ENCODE assay signal across 21 cellular contexts in the genomic region with DNA sequence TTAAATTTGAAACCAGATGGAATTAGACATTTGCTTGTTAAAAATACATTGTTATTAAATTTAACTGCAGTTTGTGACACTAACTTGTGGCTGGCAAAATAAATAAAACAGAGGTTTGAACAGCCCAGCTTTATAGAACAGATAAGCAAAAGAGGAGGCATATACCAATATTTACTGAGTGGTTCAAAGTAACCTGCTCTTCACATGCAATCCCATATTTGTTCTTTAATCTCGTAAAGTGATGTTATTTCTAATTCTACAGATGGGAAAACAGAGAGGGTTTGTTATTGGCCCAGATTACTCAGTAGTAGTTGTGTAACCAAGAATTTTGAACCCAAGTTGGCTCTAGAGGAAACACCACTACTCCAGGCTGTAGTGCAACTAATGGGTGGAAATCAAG. TPM values are rescaled to one million over a fixed set of nuclear protein-coding genes. Genes with fewer than 3 reads are reported as not detected.
DNase-seq lines count a peak whose midpoint lies in the region; ATAC-seq and TF ChIP-seq lines count a peak whose summit lies in the region.
"Had no signal": no experiment of that assay in that cellular context is flagged by ENCODE, and none has a peak within 500 bp of the region (broad histone marks: within the 10 kb centered on the region; RNA-seq: fewer than 3 reads in every experiment).

No MANE protein-coding gene starts in this region.

- peak; percentile 46 for ATAC-seq in mucosa of descending colon
- ATAC-seq: CD8-positive, alpha-beta T cell; GM12878; GM23338; HCT116 had no signal

- H3K4me1 ChIP-seq in HEK293 (ENCODE audit: control insufficient read depth, insufficient read depth, low read length) (no peaks in the 10 kb centered on the region), mucosa of descending colon (ENCODE audit: low read depth) (peaks cover 21% of the 10 kb centered on the region)

- H3K9me3 ChIP-seq in HEK293 (ENCODE audit: control insufficient read depth, insufficient read depth, low read depth, low read length) = no peaks in the 10 kb centered on the region
- no peaks in the 10 kb centered on the region for H3K9me3 ChIP-seq in mucosa of descending colon
- H3K9me3 ChIP-seq: BLaER1, Caco-2 had no signal

- H3K4me3 ChIP-seq in HEK293 (ENCODE audit: low read depth, low read length) (no peak overlapping the region), mucosa of descending colon (no peak overlapping the region)
- H3K4me3 ChIP-seq: BLaER1, GM12878, GM23338 had no signal

- POLR2A ChIA-PET in HEK293 (lab: Yijun Ruan, JAX) = no interaction called here

- H3K27ac ChIP-seq in HEK293 (ENCODE audit: extremely low read depth, low read depth, low read length) (no peak overlapping the region), VCaP (peak overlapping the region; percentile 32)
- H3K27ac ChIP-seq: 22Rv1, BLaER1, C4-2B had no signal

- CTCF ChIA-PET in HEK293 (lab: Yijun Ruan, JAX) = no interaction called here

- DNase-seq in DMS153 treated with DMSO at 0.1 percent for 48 hours (lab: John Stamatoyannopoulos, UW; ENCODE audit: unreplicated experiment) (peak; percentile 0), DMS153 (lab: John Stamatoyannopoulos, UW) (no peak), mucosa of descending colon (no peak), NCI-H2196 treated with DMSO at 0.1 percent for 48 hours (lab: John Stamatoyannopoulos, UW; ENCODE audit: unreplicated experiment) (no peak)
- no peak for DNase-seq in central memory CD4-positive, alpha-beta T cell
- DNase-seq: CD4-positive, CD25-positive, alpha-beta regulatory T cell; CD8-positive, alpha-beta T cell; DMS79; EL; GDM1; H9 had no signal

- no peaks in the 10 kb centered on the region for H3K36me3 ChIP-seq in HEK293 (ENCODE audit: control insufficient read depth in 2 of 2, insufficient read depth in 1 of 2, low read length in 2 of 2)
- no peaks in the 10 kb centered on the region for H3K36me3 ChIP-seq in mucosa of descending colon (ENCODE audit: low read depth)
- H3K36me3 ChIP-seq: BLaER1 had no signal

- intact Hi-C loops in mucosa of descending colon (cut with DNase I, micrococcal nuclease) = no loop called here

- no peak for TF ChIP-seq CTCF in HEK293 (tag by site-specific recombination; IDR thresholded peaks at IDR 0.05)
- no peak for TF ChIP-seq CTCF in VCaP (conservative IDR thresholded peaks at IDR 0.05)
- TF ChIP-seq CTCF in mucosa of descending colon (IDR thresholded peaks at IDR 0.05) = no peak

TF ChIP-seq in HEK293, 187 proteins besides CTCF, POLR2A, EP300 and RAD21:
- TF ChIP-seq, protein P1, sequence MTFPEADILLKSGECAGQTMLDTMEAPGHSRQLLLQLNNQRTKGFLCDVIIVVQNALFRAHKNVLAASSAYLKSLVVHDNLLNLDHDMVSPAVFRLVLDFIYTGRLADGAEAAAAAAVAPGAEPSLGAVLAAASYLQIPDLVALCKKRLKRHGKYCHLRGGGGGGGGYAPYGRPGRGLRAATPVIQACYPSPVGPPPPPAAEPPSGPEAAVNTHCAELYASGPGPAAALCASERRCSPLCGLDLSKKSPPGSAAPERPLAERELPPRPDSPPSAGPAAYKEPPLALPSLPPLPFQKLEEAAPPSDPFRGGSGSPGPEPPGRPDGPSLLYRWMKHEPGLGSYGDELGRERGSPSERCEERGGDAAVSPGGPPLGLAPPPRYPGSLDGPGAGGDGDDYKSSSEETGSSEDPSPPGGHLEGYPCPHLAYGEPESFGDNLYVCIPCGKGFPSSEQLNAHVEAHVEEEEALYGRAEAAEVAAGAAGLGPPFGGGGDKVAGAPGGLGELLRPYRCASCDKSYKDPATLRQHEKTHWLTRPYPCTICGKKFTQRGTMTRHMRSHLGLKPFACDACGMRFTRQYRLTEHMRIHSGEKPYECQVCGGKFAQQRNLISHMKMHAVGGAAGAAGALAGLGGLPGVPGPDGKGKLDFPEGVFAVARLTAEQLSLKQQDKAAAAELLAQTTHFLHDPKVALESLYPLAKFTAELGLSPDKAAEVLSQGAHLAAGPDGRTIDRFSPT (tag by site-specific recombination; IDR thresholded peaks at IDR 0.05) = no peak
- TF ChIP-seq ZSCAN30 (tag by site-specific recombination; IDR thresholded peaks at IDR 0.05) (no peak), PRDM6 (tag by site-specific recombination; IDR thresholded peaks at IDR 0.05) (peak; percentile 24; the same call in 1 of the 2 replicates)

RNA-seq across cellular contexts. Expression of gene WNT5A, which starts 37.6 kb away (rescaled TPM):
- 1 to 10 TPM; 3.6 to 5.9 (median 5.2) TPM for total RNA-seq in mucosa of descending colon
- total RNA-seq: B cell; CD4-positive, CD25-positive, alpha-beta regulatory T cell had no signal
